In genomic region chr19:49651871-49652722, GRCh38 we compare ENCODE assay signal across 23 cellular contexts. TPM values are rescaled to one million over a fixed set of nuclear protein-coding genes. Genes with fewer than 3 reads are reported as not detected.
DNase-seq lines count a peak whose midpoint lies in the region; ATAC-seq, FAIRE-seq and TF ChIP-seq lines count a peak whose summit lies in the region.
"Had no signal": no experiment of that assay in that cellular context is flagged by ENCODE, and none has a peak within 500 bp of the region (broad histone marks: within the 10 kb centered on the region; RNA-seq: fewer than 3 reads in every experiment).

No MANE protein-coding gene starts in this region.

- H3K9me2 ChIP-seq in GM23338 (ENCODE audit: insufficient read depth) = no peaks in the 10 kb centered on the region

- H3K4me3 ChIP-seq in GM23338 (no peak overlapping the region), K562 (no peak overlapping the region), mesenchymal stem cell (ENCODE audit: insufficient read depth in 1 of 2, low read depth in 1 of 2, low read length in 2 of 2) (no peak overlapping the region)
- H3K4me3 ChIP-seq: A549; BLaER1 treated with 17β-estradiol and CSF1 and Interleukin-3, amounts not matched to agents 10 nM and 100 nM; GM23248; HAP-1 had no signal

- no peak overlapping the region for H3K27ac ChIP-seq in GM23338 (ENCODE audit: low read depth)
- H3K27ac ChIP-seq in K562 (ENCODE audit: extremely low read depth, low read depth, low read length) = no peak overlapping the region
- no peak overlapping the region for H3K27ac ChIP-seq in mesenchymal stem cell (ENCODE audit: low read length, poor library complexity, severe bottlenecking)
- H3K27ac ChIP-seq: A549; BLaER1 treated with 17β-estradiol and CSF1 and Interleukin-3, amounts not matched to agents 10 nM and 100 nM; GM23248 had no signal

- H3K4me1 Mint-ChIP-seq in natural killer cell treated with Interleukin-12 subunit alpha and Interleukin-12 subunit beta and Interleukin-15 and Interleukin-18, amount 100 ng/mL, for 72 hours (ENCODE audit: low read depth in 2 of 2) = peaks cover 8 to 24% of the 10 kb centered on the region in 2 donors
- peaks cover 20 to 26% of the 10 kb centered on the region in 2 donors for H3K4me1 Mint-ChIP-seq in natural killer cell
- peaks cover 8% of the 10 kb centered on the region for H3K4me1 Mint-ChIP-seq in GM23338
- H3K4me1 Mint-ChIP-seq: CD14-positive monocyte had no signal

- no peak overlapping the region for H3K14ac ChIP-seq in mesenchymal stem cell (ENCODE audit: low read length in 2 of 2)

- no peak overlapping the region for H2BK5ac ChIP-seq in mesenchymal stem cell (ENCODE audit: low read depth, low read length, poor library complexity, severe bottlenecking)

- H3F3A ChIP-seq in GM23338 (replicated peaks; ENCODE audit: low read depth) = no peaks in the 10 kb centered on the region; the same call in 1 of the 2 replicates

- no peak overlapping the region for H3K18ac ChIP-seq in mesenchymal stem cell (ENCODE audit: low read depth in 1 of 2, low read length in 2 of 2)

- H4K91ac ChIP-seq in mesenchymal stem cell (ENCODE audit: low read length) = no peak overlapping the region

- H3K9me1 ChIP-seq in K562 (ENCODE audit: control insufficient read depth, insufficient read depth, low read length) = no peaks in the 10 kb centered on the region

- peaks cover 46% of the 10 kb centered on the region for H3K79me1 ChIP-seq in mesenchymal stem cell (replicated peaks; ENCODE audit: low read length, poor library complexity, severe bottlenecking)

- no peaks in the 10 kb centered on the region for H3K79me2 ChIP-seq in GM23338 (replicated peaks; ENCODE audit: insufficient read depth)
- peaks cover 4% of the 10 kb centered on the region; the same call in 1 of the 3 replicates for H3K79me2 ChIP-seq in K562 (ENCODE audit: control insufficient read depth, insufficient read depth, low read length)

- no peak overlapping the region for H3K4me2 ChIP-seq in GM23338
- no peak overlapping the region for H3K4me2 ChIP-seq in K562 (ENCODE audit: insufficient read depth, low read length)
- no peak overlapping the region for H3K4me2 ChIP-seq in mesenchymal stem cell (ENCODE audit: low read length, poor library complexity, severe bottlenecking)
- H3K4me2 ChIP-seq: A549; BLaER1 treated with 17β-estradiol and CSF1 and Interleukin-3, amounts not matched to agents 10 nM and 100 nM had no signal

- TF ChIP-seq RAD21 in K562 (CRISPR knock-in tag; conservative IDR thresholded peaks at IDR 0.05 in 1 of 2, IDR thresholded peaks at IDR 0.05 in 1 of 2) = no peak

- no peak overlapping the region for H3K27ac Mint-ChIP-seq in natural killer cell treated with Interleukin-12 subunit alpha and Interleukin-12 subunit beta and Interleukin-15 and Interleukin-18, amount 100 ng/mL, for 72 hours
- H3K27ac Mint-ChIP-seq in natural killer cell (no peak overlapping the region), GM23338 (no peak overlapping the region)
- H3K27ac Mint-ChIP-seq: CD14-positive monocyte; CD4-positive, alpha-beta T cell; CD8-positive, alpha-beta memory T cell; HFFc6 had no signal

- no peak for FAIRE-seq in K562 (lab: Jason Lieb, UNC)
- FAIRE-seq: A549, GM12891, GM18507 had no signal

- TF ChIP-seq CTCF in natural killer cell (IDR thresholded peaks at IDR 0.05) (no peak), GM23338 (conservative IDR thresholded peaks at IDR 0.05; ENCODE audit: low read depth in 2 of 2) (no peak), K562 (IDR thresholded peaks at IDR 0.05 in 2 of 3, conservative IDR thresholded peaks at IDR 0.05 in 1 of 3; ENCODE audit: insufficient read depth in 2 of 3, low read depth in 1 of 3, low read length in 3 of 3) (no peak)

- H3K36me3 ChIP-seq in GM23338 (ENCODE audit: insufficient read depth) (peaks cover 13% of the 10 kb centered on the region), K562 (ENCODE audit: control insufficient read depth, insufficient read depth, low read length) (peaks cover 79% of the 10 kb centered on the region; the same call in 2 of the 3 replicates), mesenchymal stem cell (ENCODE audit: control insufficient read depth in 1 of 2, insufficient read depth in 2 of 2, low read depth in 1 of 2, low read length in 2 of 2) (peaks cover 71 to 91% of the 10 kb centered on the region in 2 experiments)

- H3K27me3 Mint-ChIP-seq in natural killer cell treated with Interleukin-12 subunit alpha and Interleukin-12 subunit beta and Interleukin-15 and Interleukin-18, amount 100 ng/mL, for 72 hours = no peaks in the 10 kb centered on the region
- H3K27me3 Mint-ChIP-seq in natural killer cell (ENCODE audit: low read depth in 2 of 2) = no peaks in the 10 kb centered on the region
- H3K27me3 Mint-ChIP-seq in GM23338 (ENCODE audit: insufficient read depth, low read depth, poor library complexity) = peaks cover 6% of the 10 kb centered on the region
- H3K27me3 Mint-ChIP-seq: CD4-positive, alpha-beta T cell; CD8-positive, alpha-beta memory T cell had no signal

- no peak overlapping the region for H3K4me3 Mint-ChIP-seq in natural killer cell treated with Interleukin-12 subunit alpha and Interleukin-12 subunit beta and Interleukin-15 and Interleukin-18, amount 100 ng/mL, for 72 hours
- no peak overlapping the region for H3K4me3 Mint-ChIP-seq in natural killer cell
- no peak overlapping the region for H3K4me3 Mint-ChIP-seq in GM23338
- H3K4me3 Mint-ChIP-seq: CD14-positive monocyte; CD4-positive, alpha-beta T cell; CD8-positive, alpha-beta memory T cell; HFFc6 had no signal

- H2AK5ac ChIP-seq in mesenchymal stem cell (ENCODE audit: low read length, severe bottlenecking) = no peak overlapping the region

- TF ChIP-seq EP300 in K562 (IDR thresholded peaks at IDR 0.05; ENCODE audit: low read length) = no peak

- no peak overlapping the region for H4K8ac ChIP-seq in mesenchymal stem cell (ENCODE audit: low read length)

- intact Hi-C loops in natural killer cell (cut with micrococcal nuclease) = no loop called here
- intact Hi-C loops in K562 (cut with micrococcal nuclease) = no loop called here

- H4K20me1 ChIP-seq in GM23338 (replicated peaks; ENCODE audit: insufficient read depth) (no peaks in the 10 kb centered on the region; the same call in none of the 2 replicates), K562 (replicated peaks; ENCODE audit: control insufficient read depth, insufficient read depth, low read length) (0 out of 2 replicates have a peak, but pooled peaks cover 4% of the 10 kb centered on the region)

- no peak overlapping the region for H3K4ac ChIP-seq in mesenchymal stem cell (ENCODE audit: low read depth in 1 of 2, low read length in 2 of 2)

- H3K27me3 ChIP-seq in GM23338 (ENCODE audit: insufficient read depth) = no peaks in the 10 kb centered on the region
- no peaks in the 10 kb centered on the region for H3K27me3 ChIP-seq in K562 (ENCODE audit: control insufficient read depth in 2 of 2, insufficient read depth in 2 of 2, low read length in 2 of 2)
- no peaks in the 10 kb centered on the region for H3K27me3 ChIP-seq in mesenchymal stem cell (ENCODE audit: control insufficient read depth in 1 of 2, insufficient read depth in 1 of 2, low read length in 2 of 2)
- H3K27me3 ChIP-seq: BE2C; BLaER1 treated with 17β-estradiol and CSF1 and Interleukin-3, amounts not matched to agents 10 nM and 100 nM had no signal

- TF ChIP-seq POLR2A in K562 (conservative IDR thresholded peaks at IDR 0.05) = no peak

- in situ Hi-C loops in K562 (cut with MboI) = no loop called here

- peak; percentile 59 for DNase-seq in natural killer cell treated with Interleukin-12 subunit alpha and Interleukin-12 subunit beta and Interleukin-15 and Interleukin-18, amount 100 ng/mL, for 72 hours (ENCODE audit: low spot score)
- no peak for DNase-seq in natural killer cell
- peak; percentile 31 for DNase-seq in GM23338 (ENCODE audit: low spot score)
- DNase-seq in K562 (ENCODE audit: extremely low read depth in 1 of 4, low spot score in 3 of 4) = no peak
- DNase-seq in mesenchymal stem cell = no peak
- DNase-seq: 8988T; ACHN; AML-193; BE2C; CD4-positive, alpha-beta T cell; DMS53; DMS79 treated with DMSO at 0.1 percent for 48 hours; GF-D8; GM23248; HFFc6 had no signal

- no peak overlapping the region for H2BK120ac ChIP-seq in mesenchymal stem cell (ENCODE audit: low read depth, low read length)

- BruUV-seq in K562 (replicated peaks; lab: Mats Ljungman, UMichigan) = no TSS peak

- no peaks in the 10 kb centered on the region for H3K4me1 ChIP-seq in GM23338 (ENCODE audit: insufficient read depth)
- peaks cover 0 to 3% of the 10 kb centered on the region in 2 experiments; a peak in 2 of 5 replicates for H3K4me1 ChIP-seq in K562 (replicated peaks in 1 of 2; ENCODE audit: control insufficient read depth in 2 of 2, insufficient read depth in 2 of 2, low read length in 2 of 2)
- H3K4me1 ChIP-seq in mesenchymal stem cell (ENCODE audit: control insufficient read depth, insufficient read depth, low read depth, low read length) = peaks cover 4% of the 10 kb centered on the region
- H3K4me1 ChIP-seq: A549, BE2C, HAP-1 had no signal

- H3K36me3 Mint-ChIP-seq in natural killer cell treated with Interleukin-12 subunit alpha and Interleukin-12 subunit beta and Interleukin-15 and Interleukin-18, amount 100 ng/mL, for 72 hours = peaks cover 5% of the 10 kb centered on the region
- H3K36me3 Mint-ChIP-seq in natural killer cell (no peaks in the 10 kb centered on the region), GM23338 (ENCODE audit: low read depth) (peaks cover 55% of the 10 kb centered on the region)

- no peak for ATAC-seq in natural killer cell treated with Interleukin-12 subunit alpha and Interleukin-12 subunit beta and Interleukin-15 and Interleukin-18, amount 100 ng/mL, for 72 hours
- ATAC-seq in natural killer cell = no peak
- ATAC-seq in GM23338 = no peak; the same call in 2 of the 3 replicates
- no peak for ATAC-seq in K562
- ATAC-seq in GM21528 (IDR thresholded peaks at IDR 0.05; ENCODE audit: low FRiP score, unreplicated experiment) = no peak
- ATAC-seq: A549 had no signal

- WGBS in K562 (ENCODE audit: insufficient coverage, low coverage, missing lambda C conversion rate) = 100% methylated on average over 8 of the region's 123 CpGs
- WGBS in mesenchymal stem cell = 98% methylated on average over 104 of the region's 123 CpGs

- no peak overlapping the region for H2BK15ac ChIP-seq in mesenchymal stem cell (ENCODE audit: low read depth, poor library complexity, severe bottlenecking)

- H2AFZ ChIP-seq in GM23338 = no peak overlapping the region
- no peak overlapping the region for H2AFZ ChIP-seq in K562 (ENCODE audit: low read depth, low read length)
- H2AFZ ChIP-seq in mesenchymal stem cell (ENCODE audit: low read depth, low read length) = no peak overlapping the region
- H2AFZ ChIP-seq: GM23248 had no signal

- no peaks in the 10 kb centered on the region for H3K9me3 Mint-ChIP-seq in natural killer cell treated with Interleukin-12 subunit alpha and Interleukin-12 subunit beta and Interleukin-15 and Interleukin-18, amount 100 ng/mL, for 72 hours
- H3K9me3 Mint-ChIP-seq in natural killer cell = no peaks in the 10 kb centered on the region
- H3K9me3 Mint-ChIP-seq in GM23338 = no peaks in the 10 kb centered on the region
- H3K9me3 Mint-ChIP-seq: CD4-positive, alpha-beta T cell; CD8-positive, alpha-beta memory T cell; HFFc6 had no signal

- H3K23ac ChIP-seq in mesenchymal stem cell (ENCODE audit: low read length in 2 of 2) = no peak overlapping the region

- CTCF ChIA-PET in K562 (lab: Yijun Ruan, JAX; ENCODE audit: low intra/inter-chr PET ratio) = no interaction called here

- H3K9me3 ChIP-seq in K562 (replicated peaks; ENCODE audit: control insufficient read depth, insufficient read depth, low read depth, low read length) (no peaks in the 10 kb centered on the region; the same call in 1 of the 2 replicates), mesenchymal stem cell (ENCODE audit: control insufficient read depth, low read length) (no peaks in the 10 kb centered on the region)
- H3K9me3 ChIP-seq: A549; BE2C; BLaER1 treated with 17β-estradiol and CSF1 and Interleukin-3, amounts not matched to agents 10 nM and 100 nM; HAP-1 had no signal

- POLR2A ChIA-PET in K562 (lab: Yijun Ruan, JAX) = interaction anchor here (0.7 kb wide), 1 partner anchor 259 kb away, joined by 3 read pairs; no protein-coding TSS in a partner anchor

- H3K9ac ChIP-seq in K562 (ENCODE audit: insufficient read depth in 1 of 2, low read depth in 2 of 2, low read length in 2 of 2) (no peak overlapping the region), mesenchymal stem cell (ENCODE audit: low read length) (no peak overlapping the region)
- H3K9ac ChIP-seq: BLaER1 treated with 17β-estradiol and CSF1 and Interleukin-3, amounts not matched to agents 10 nM and 100 nM; GM23248 had no signal

- H2BK12ac ChIP-seq in mesenchymal stem cell (ENCODE audit: low read length in 2 of 2) = no peak overlapping the region

RNA-seq across cellular contexts. Expression of gene SCAF1, which starts 10.1 kb away (rescaled TPM):
- 100 to 1,000 TPM in 1 of 2 donors, 10 to 100 TPM in 1; 75.8 to 106 TPM for total RNA-seq in natural killer cell treated with Interleukin-12 subunit alpha and Interleukin-12 subunit beta and Interleukin-15 and Interleukin-18, amount 100 ng/mL, for 72 hours
- total RNA-seq in natural killer cell (10 to 100 TPM; 38.9 to 46.2 (median 44.9) TPM), K562 (2014; rRNA removed) (12.9 and 18.0 TPM in 2 replicates), K562 (2014; rRNA removed; fragmentation: Illumina TruSeq; extraction: Trizol) (2.5 and 2.8 TPM in 2 replicates), K562 (2015; rRNA removed; fragmentation: Illumina TruSeq; extraction: Trizol) (4.9 and 6.0 TPM in 2 replicates), K562 (2021) (75.5 and 79.0 TPM in 2 replicates)
- 47.0 and 53.7 TPM in 2 replicates for total RNA-seq in GM23338 (2014; rRNA removed; shearing (Covaris generic))
- polyA plus RNA-seq in GM23338 (2016; fragmentation: Nextera tagmentation; extraction: Ambion mirVana) (19.7 and 20.2 TPM in 2 replicates), K562 (2011; rRNA removed) (3.7 and 4.3 TPM in 2 replicates), K562 (2014; fragmentation: Illumina TruSeq; extraction: Trizol) (9.7 and 22.5 TPM in 2 replicates), K562 (2014; fragmentation: Nextera tagmentation; extraction: Ambion mirVana) (under 1 TPM; 0.20 to 0.25 TPM), K562 (2014; rRNA removed) (11.4 and 14.6 TPM in 2 replicates)
- total RNA-seq in K562 (2011; cell fraction: chromatin; rRNA removed; ENCODE audit: low replicate concordance) = 11.3 and 31.0 TPM in 2 replicates
- total RNA-seq in K562 (2011; cell fraction: nucleolus; rRNA removed) = 16.8 and 21.8 TPM in 2 replicates
- 10.6 and 16.9 TPM in 2 replicates for total RNA-seq in K562 (2011; cell fraction: nucleoplasm; rRNA removed)
- polyA plus RNA-seq in K562 (2011; cell fraction: cytosol; rRNA removed) = 5.1 and 6.3 TPM in 2 replicates
- 21.1 and 37.2 TPM in 2 replicates for polyA plus RNA-seq in K562 (2011; cell fraction: nucleus; rRNA removed)
- polyA plus RNA-seq in K562 (2012) = 36.5 and 39.5 TPM in 2 replicates
- polyA minus RNA-seq in K562 (2011; rRNA and poly(A)+ RNA removed) = 1.1 and 1.9 TPM in 2 replicates
- polyA minus RNA-seq in K562 (2011; cell fraction: cytosol; rRNA and poly(A)+ RNA removed) = 7.8 and 12.0 TPM in 2 replicates
- 4.8 and 5.6 TPM in 2 replicates for polyA minus RNA-seq in K562 (2011; cell fraction: nucleus; rRNA and poly(A)+ RNA removed)
- polyA plus RNA-seq in mesenchymal stem cell (2013, experiment 1 of 2) = 43.0 TPM
- 38.9 TPM for polyA plus RNA-seq in mesenchymal stem cell (2013, experiment 2 of 2)

RNA-seq across cellular contexts. Expression of gene RRAS, which starts 12.2 kb away (rescaled TPM):
- 10 to 100 TPM in 1 of 2 donors, 1 to 10 TPM in 1; 4.1 to 10.4 TPM for total RNA-seq in natural killer cell treated with Interleukin-12 subunit alpha and Interleukin-12 subunit beta and Interleukin-15 and Interleukin-18, amount 100 ng/mL, for 72 hours
- total RNA-seq in natural killer cell (1 to 10 TPM; 2.0 to 7.7 (median 5.9) TPM), K562 (2014; rRNA removed) (8.2 and 10.4 TPM in 2 replicates), K562 (2014; rRNA removed; fragmentation: Illumina TruSeq; extraction: Trizol) (1.5 and 1.7 TPM in 2 replicates), K562 (2015; rRNA removed; fragmentation: Illumina TruSeq; extraction: Trizol) (3.1 and 3.7 TPM in 2 replicates), K562 (2021) (8.3 and 9.3 TPM in 2 replicates)
- total RNA-seq in GM23338 (2014; rRNA removed; shearing (Covaris generic)) = 6.1 and 9.3 TPM in 2 replicates
- polyA plus RNA-seq in GM23338 (2016; fragmentation: Nextera tagmentation; extraction: Ambion mirVana) (30.0 and 31.0 TPM in 2 replicates), K562 (2011; rRNA removed) (15.4 and 16.4 TPM in 2 replicates), K562 (2014; fragmentation: Illumina TruSeq; extraction: Trizol) (8.5 and 13.9 TPM in 2 replicates), K562 (2014; fragmentation: Nextera tagmentation; extraction: Ambion mirVana) (1 to 10 TPM in 1 of 2 experiments, under 1 TPM in 1; 0.70 to 1.3 TPM), K562 (2014; rRNA removed) (17.3 and 18.3 TPM in 2 replicates)
- total RNA-seq in K562 (2011; cell fraction: chromatin; rRNA removed; ENCODE audit: low replicate concordance) = 2.5 and 10.0 TPM in 2 replicates
- 9.5 and 11.2 TPM in 2 replicates for total RNA-seq in K562 (2011; cell fraction: nucleolus; rRNA removed)
- total RNA-seq in K562 (2011; cell fraction: nucleoplasm; rRNA removed) = 8.0 and 8.3 TPM in 2 replicates
- 26.0 and 54.3 TPM in 2 replicates for polyA plus RNA-seq in K562 (2011; cell fraction: cytosol; rRNA removed)
- polyA plus RNA-seq in K562 (2011; cell fraction: nucleus; rRNA removed) = 19.7 and 39.0 TPM in 2 replicates
- polyA plus RNA-seq in K562 (2012) = 14.8 and 16.2 TPM in 2 replicates
- polyA minus RNA-seq in K562 (2011; rRNA and poly(A)+ RNA removed) = 1.2 and 2.7 TPM in 2 replicates
- polyA minus RNA-seq in K562 (2011; cell fraction: cytosol; rRNA and poly(A)+ RNA removed) = 5.5 and 8.4 TPM in 2 replicates
- polyA minus RNA-seq in K562 (2011; cell fraction: nucleus; rRNA and poly(A)+ RNA removed) = 2.0 TPM in 2 replicates
- 129 TPM for polyA plus RNA-seq in mesenchymal stem cell (2013, experiment 1 of 2)
- polyA plus RNA-seq in mesenchymal stem cell (2013, experiment 2 of 2) = 134 TPM

RNA-seq across cellular contexts. Expression of gene IRF3, which starts 13.6 kb away (rescaled TPM):
- 100 to 1,000 TPM; 167 to 185 TPM for total RNA-seq in natural killer cell treated with Interleukin-12 subunit alpha and Interleukin-12 subunit beta and Interleukin-15 and Interleukin-18, amount 100 ng/mL, for 72 hours
- total RNA-seq in natural killer cell = 100 to 1,000 TPM; 176 to 184 (median 179) TPM
- 89.3 and 164 TPM in 2 replicates for total RNA-seq in GM23338 (2014; rRNA removed; shearing (Covaris generic))
- 57.4 and 72.4 TPM in 2 replicates for polyA plus RNA-seq in GM23338 (2016; fragmentation: Nextera tagmentation; extraction: Ambion mirVana)
- total RNA-seq in K562 (2011; cell fraction: chromatin; rRNA removed; ENCODE audit: low replicate concordance) = 63.4 and 152 TPM in 2 replicates
- total RNA-seq in K562 (2011; cell fraction: nucleolus; rRNA removed) = 90.7 and 93.9 TPM in 2 replicates
- total RNA-seq in K562 (2011; cell fraction: nucleoplasm; rRNA removed) = 78.8 and 106 TPM in 2 replicates
- total RNA-seq in K562 (2014; rRNA removed) = 113 and 160 TPM in 2 replicates
- 28.5 and 40.9 TPM in 2 replicates for total RNA-seq in K562 (2014; rRNA removed; fragmentation: Illumina TruSeq; extraction: Trizol)
- 64.0 and 65.4 TPM in 2 replicates for total RNA-seq in K562 (2015; rRNA removed; fragmentation: Illumina TruSeq; extraction: Trizol)
- total RNA-seq in K562 (2021) = 125 and 132 TPM in 2 replicates
- 54.5 and 66.4 TPM in 2 replicates for polyA plus RNA-seq in K562 (2011; rRNA removed)
- 56.8 and 134 TPM in 2 replicates for polyA plus RNA-seq in K562 (2011; cell fraction: cytosol; rRNA removed)
- 106 and 215 TPM in 2 replicates for polyA plus RNA-seq in K562 (2011; cell fraction: nucleus; rRNA removed)
- 119 and 139 TPM in 2 replicates for polyA plus RNA-seq in K562 (2012)
- 118 and 119 TPM in 2 replicates for polyA plus RNA-seq in K562 (2014; fragmentation: Illumina TruSeq; extraction: Trizol)
- polyA plus RNA-seq in K562 (2014; fragmentation: Nextera tagmentation; extraction: Ambion mirVana) = 10 to 100 TPM in 1 of 2 experiments, 1 to 10 TPM in 1; 7.5 to 11.6 TPM
- 118 and 145 TPM in 2 replicates for polyA plus RNA-seq in K562 (2014; rRNA removed)
- 11.1 and 16.9 TPM in 2 replicates for polyA minus RNA-seq in K562 (2011; rRNA and poly(A)+ RNA removed)
- polyA minus RNA-seq in K562 (2011; cell fraction: cytosol; rRNA and poly(A)+ RNA removed) = 36.4 and 44.4 TPM in 2 replicates
- polyA minus RNA-seq in K562 (2011; cell fraction: nucleus; rRNA and poly(A)+ RNA removed) = 13.9 and 17.5 TPM in 2 replicates
- polyA plus RNA-seq in mesenchymal stem cell (2013, experiment 1 of 2) = 73.1 TPM
- polyA plus RNA-seq in mesenchymal stem cell (2013, experiment 2 of 2) = 76.3 TPM

RNA-seq across cellular contexts. Expression of gene BCL2L12, which starts 13.6 kb away (rescaled TPM):
- total RNA-seq in natural killer cell treated with Interleukin-12 subunit alpha and Interleukin-12 subunit beta and Interleukin-15 and Interleukin-18, amount 100 ng/mL, for 72 hours = 10 to 100 TPM; 45.9 to 98.0 TPM
- 10 to 100 TPM; 15.6 to 34.6 (median 22.3) TPM for total RNA-seq in natural killer cell
- total RNA-seq in GM23338 (2014; rRNA removed; shearing (Covaris generic)) = 30.6 and 61.3 TPM in 2 replicates
- polyA plus RNA-seq in GM23338 (2016; fragmentation: Nextera tagmentation; extraction: Ambion mirVana) = 102 and 114 TPM in 2 replicates
- 31.5 and 83.3 TPM in 2 replicates for total RNA-seq in K562 (2011; cell fraction: chromatin; rRNA removed; ENCODE audit: low replicate concordance)
- total RNA-seq in K562 (2011; cell fraction: nucleolus; rRNA removed) = 79.4 and 85.7 TPM in 2 replicates
- total RNA-seq in K562 (2011; cell fraction: nucleoplasm; rRNA removed) = 47.0 and 50.7 TPM in 2 replicates
- total RNA-seq in K562 (2014; rRNA removed) = 128 and 169 TPM in 2 replicates
- total RNA-seq in K562 (2014; rRNA removed; fragmentation: Illumina TruSeq; extraction: Trizol) = 17.0 and 18.8 TPM in 2 replicates
- 26.5 and 29.4 TPM in 2 replicates for total RNA-seq in K562 (2015; rRNA removed; fragmentation: Illumina TruSeq; extraction: Trizol)
- total RNA-seq in K562 (2021) = 183 and 185 TPM in 2 replicates
- 81.2 and 95.3 TPM in 2 replicates for polyA plus RNA-seq in K562 (2011; rRNA removed)
- polyA plus RNA-seq in K562 (2011; cell fraction: cytosol; rRNA removed) = 132 and 350 TPM in 2 replicates
- polyA plus RNA-seq in K562 (2011; cell fraction: nucleus; rRNA removed) = 132 and 212 TPM in 2 replicates
- 164 and 177 TPM in 2 replicates for polyA plus RNA-seq in K562 (2012)
- polyA plus RNA-seq in K562 (2014; fragmentation: Illumina TruSeq; extraction: Trizol) = 85.6 and 184 TPM in 2 replicates
- 1 to 10 TPM; 7.4 to 7.5 TPM for polyA plus RNA-seq in K562 (2014; fragmentation: Nextera tagmentation; extraction: Ambion mirVana)
- 263 and 282 TPM in 2 replicates for polyA plus RNA-seq in K562 (2014; rRNA removed)
- polyA minus RNA-seq in K562 (2011; rRNA and poly(A)+ RNA removed) = 8.8 and 10.7 TPM in 2 replicates
- 29.2 and 36.0 TPM in 2 replicates for polyA minus RNA-seq in K562 (2011; cell fraction: cytosol; rRNA and poly(A)+ RNA removed)
- 22.6 and 24.0 TPM in 2 replicates for polyA minus RNA-seq in K562 (2011; cell fraction: nucleus; rRNA and poly(A)+ RNA removed)
- 20.5 TPM for polyA plus RNA-seq in mesenchymal stem cell (2013, experiment 1 of 2)
- 20.9 TPM for polyA plus RNA-seq in mesenchymal stem cell (2013, experiment 2 of 2)

RNA-seq across cellular contexts. Expression of gene PRMT1, which starts 25.0 kb away (rescaled TPM):
- 100 to 1,000 TPM; 268 to 457 TPM for total RNA-seq in natural killer cell treated with Interleukin-12 subunit alpha and Interleukin-12 subunit beta and Interleukin-15 and Interleukin-18, amount 100 ng/mL, for 72 hours
- total RNA-seq in natural killer cell (10 to 100 TPM; 77.0 to 92.5 (median 78.2) TPM), K562 (2014; rRNA removed) (371 and 483 TPM in 2 replicates), K562 (2014; rRNA removed; fragmentation: Illumina TruSeq; extraction: Trizol) (132 and 169 TPM in 2 replicates), K562 (2015; rRNA removed; fragmentation: Illumina TruSeq; extraction: Trizol) (326 and 337 TPM in 2 replicates), K562 (2021) (324 and 326 TPM in 2 replicates)
- total RNA-seq in GM23338 (2014; rRNA removed; shearing (Covaris generic)) = 700 and 762 TPM in 2 replicates
- polyA plus RNA-seq in GM23338 (2016; fragmentation: Nextera tagmentation; extraction: Ambion mirVana) (587 and 590 TPM in 2 replicates), K562 (2011; rRNA removed) (407 and 436 TPM in 2 replicates), K562 (2014; fragmentation: Illumina TruSeq; extraction: Trizol) (446 and 465 TPM in 2 replicates), K562 (2014; fragmentation: Nextera tagmentation; extraction: Ambion mirVana) (10 to 100 TPM; 13.3 to 74.0 TPM), K562 (2014; rRNA removed) (464 and 510 TPM in 2 replicates)
- total RNA-seq in K562 (2011; cell fraction: chromatin; rRNA removed; ENCODE audit: low replicate concordance) = 329 and 693 TPM in 2 replicates
- 420 and 469 TPM in 2 replicates for total RNA-seq in K562 (2011; cell fraction: nucleolus; rRNA removed)
- total RNA-seq in K562 (2011; cell fraction: nucleoplasm; rRNA removed) = 336 and 338 TPM in 2 replicates
- 562 and 863 TPM in 2 replicates for polyA plus RNA-seq in K562 (2011; cell fraction: cytosol; rRNA removed)
- 575 and 667 TPM in 2 replicates for polyA plus RNA-seq in K562 (2011; cell fraction: nucleus; rRNA removed)
- polyA plus RNA-seq in K562 (2012) = 194 and 423 TPM in 2 replicates
- polyA minus RNA-seq in K562 (2011; rRNA and poly(A)+ RNA removed) = 337 and 429 TPM in 2 replicates
- 187 and 188 TPM in 2 replicates for polyA minus RNA-seq in K562 (2011; cell fraction: cytosol; rRNA and poly(A)+ RNA removed)
- 171 and 244 TPM in 2 replicates for polyA minus RNA-seq in K562 (2011; cell fraction: nucleus; rRNA and poly(A)+ RNA removed)
- polyA plus RNA-seq in mesenchymal stem cell (2013, experiment 1 of 2) = 111 TPM
- 103 TPM for polyA plus RNA-seq in mesenchymal stem cell (2013, experiment 2 of 2)

Comparison
In these comparisons a context has a peak if more than half of its experiments do, and no peak if none do; other contexts are left out.
1. DNase-seq: peak in natural killer cell treated with Interleukin-12 subunit alpha and Interleukin-12 subunit beta and Interleukin-15 and Interleukin-18, amount 100 ng/mL, for 72 hours (single experiment) and GM23338 (single experiment); none in natural killer cell (single experiment), K562 (0 of 4) and mesenchymal stem cell (single experiment).